In the genomic region with DNA sequence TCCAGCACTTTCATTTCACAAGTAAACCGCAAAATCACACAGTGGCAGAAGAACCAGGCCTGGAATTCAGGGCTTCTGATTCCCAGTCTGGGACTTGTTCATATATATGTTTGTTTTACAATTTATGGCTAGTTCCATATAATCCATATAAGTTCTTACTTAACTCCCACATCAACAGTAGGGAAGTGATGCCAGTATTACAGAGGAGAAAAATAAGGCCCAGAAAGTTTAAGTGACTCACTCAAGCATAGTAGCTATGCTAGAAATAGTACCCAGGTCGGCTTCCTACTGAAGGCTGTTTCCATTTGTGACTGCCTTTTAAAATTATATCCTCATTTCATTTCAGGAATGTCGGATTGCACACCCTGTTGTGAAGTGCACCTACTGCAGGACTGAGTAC, we compare ENCODE assay signal across 8 cellular contexts. TPM values are rescaled to one million over a fixed set of nuclear protein-coding genes. Genes with fewer than 3 reads are reported as not detected.
DNase-seq lines count a peak whose midpoint lies in the region; ATAC-seq and TF ChIP-seq lines count a peak whose summit lies in the region.

No MANE protein-coding gene starts in this region.

- TF ChIP-seq CTCF in colonic mucosa (IDR thresholded peaks at IDR 0.05) (no peak), thyroid gland (IDR thresholded peaks at IDR 0.05) (no peak)

- H3K27ac ChIP-seq in colonic mucosa (no peak overlapping the region), thyroid gland (peak overlapping the region in 1 of 3 donors; percentile 95)

- intact Hi-C loops in colonic mucosa (cut with DNase I) (no loop called here), thyroid gland (cut with DNase I) (loop anchor here (5.0 kb wide), 1 partner anchor 55 kb away; a partner anchor contains a TSS)

- peak; percentile 55 for DNase-seq in ELR (ENCODE audit: low read depth)
- DNase-seq in MV-4-11 (lab: John Stamatoyannopoulos, UW): peak; percentile 61
- no peak for DNase-seq in colonic mucosa
- no peak for DNase-seq in thyroid gland
- DNase-seq in stimulated activated CD4-positive, alpha-beta T cell treated with anti-CD3 and anti-CD28 coated beads, Interleukin-4, amount 100 ng/mL, for 24 hours: no peak
- DNase-seq in activated CD4-positive, alpha-beta T cell treated with anti-CD3 and anti-CD28 coated beads for 4 hours: no peak

- no peak for ATAC-seq in HG03432 (IDR thresholded peaks at IDR 0.05; ENCODE audit: unreplicated experiment)

- H3K4me3 ChIP-seq in colonic mucosa: peak overlapping the region; percentile 97
- H3K4me3 ChIP-seq in neuron (ENCODE audit: low read length): peak overlapping the region; percentile 67
- H3K4me3 ChIP-seq in thyroid gland (replicated peaks in 1 of 3): peak overlapping the region in 1 of 3 donors; percentile 95

- peaks cover 6% of the 10 kb centered on the region for H3K4me1 ChIP-seq in colonic mucosa
- peaks cover 16% of the 10 kb centered on the region for H3K4me1 ChIP-seq in neuron (ENCODE audit: insufficient read depth, low read length)
- H3K4me1 ChIP-seq in thyroid gland: peaks cover 11 to 15% of the 10 kb centered on the region in 2 donors

- H3K9me3 ChIP-seq in colonic mucosa (no peaks in the 10 kb centered on the region), neuron (ENCODE audit: low read length) (no peaks in the 10 kb centered on the region), thyroid gland (no peaks in the 10 kb centered on the region)

- no peaks in the 10 kb centered on the region for H3K27me3 ChIP-seq in colonic mucosa
- H3K27me3 ChIP-seq in neuron (ENCODE audit: insufficient read depth, low read length): no peaks in the 10 kb centered on the region
- no peaks in the 10 kb centered on the region for H3K27me3 ChIP-seq in thyroid gland

- H3K36me3 ChIP-seq in colonic mucosa (no peaks in the 10 kb centered on the region), neuron (ENCODE audit: insufficient read depth, low read length) (peaks cover 14% of the 10 kb centered on the region), thyroid gland (no peaks in the 10 kb centered on the region)

- H3K9ac ChIP-seq in colonic mucosa (ENCODE audit: low read depth in 2 of 2, low read length in 2 of 2): peak overlapping the region in 1 of 2 donors; percentile 14

- 71 to 79% methylated on average over 3 of the region's 3 CpGs for WGBS in thyroid gland, 2 donors

- H2AFZ ChIP-seq in neuron (ENCODE audit: low read depth, low read length): no peak overlapping the region

- no peak for TF ChIP-seq POLR2A in thyroid gland (IDR thresholded peaks at IDR 0.05)

RNA-seq across cellular contexts. Expression of a gene that starts 1.4 kb away (rescaled TPM):
- total RNA-seq in colonic mucosa: 10 to 100 TPM; 10.5 to 11.3 TPM
- total RNA-seq in thyroid gland: 10 to 100 TPM; 23.7 to 32.6 (median 30.7) TPM

RNA-seq across cellular contexts. Expression of a gene that starts 45.9 kb away (rescaled TPM):
- 10 to 100 TPM; 49.2 to 65.0 TPM for total RNA-seq in colonic mucosa
- 100 to 1,000 TPM; 169 to 265 (median 221) TPM for total RNA-seq in thyroid gland

RNA-seq across cellular contexts. Expression of a gene that starts 55.1 kb away (rescaled TPM):
- total RNA-seq in colonic mucosa: 10 to 100 TPM; 18.0 to 25.1 TPM
- total RNA-seq in thyroid gland: 100 to 1,000 TPM; 120 to 174 (median 150) TPM

Comparison
In these comparisons a context has a peak if more than half of its experiments do, and no peak if none do; other contexts are left out.
1. DNase-seq: peak in ELR (single experiment) and MV-4-11 (single experiment); none in colonic mucosa (single experiment), thyroid gland (0 of 2), stimulated activated CD4-positive, alpha-beta T cell treated with anti-CD3 and anti-CD28 coated beads, Interleukin-4, amount 100 ng/mL, for 24 hours (single experiment) and activated CD4-positive, alpha-beta T cell treated with anti-CD3 and anti-CD28 coated beads for 4 hours (0 of 2).
2. RNA of a gene that starts 55.1 kb away (total RNA-seq): 120 to 174 TPM in thyroid gland; 18.0 to 25.1 TPM in colonic mucosa; every median in the first group is over 4 times any median in the second.